ENCODE assay signal across 18 cellular contexts in the genomic region with DNA sequence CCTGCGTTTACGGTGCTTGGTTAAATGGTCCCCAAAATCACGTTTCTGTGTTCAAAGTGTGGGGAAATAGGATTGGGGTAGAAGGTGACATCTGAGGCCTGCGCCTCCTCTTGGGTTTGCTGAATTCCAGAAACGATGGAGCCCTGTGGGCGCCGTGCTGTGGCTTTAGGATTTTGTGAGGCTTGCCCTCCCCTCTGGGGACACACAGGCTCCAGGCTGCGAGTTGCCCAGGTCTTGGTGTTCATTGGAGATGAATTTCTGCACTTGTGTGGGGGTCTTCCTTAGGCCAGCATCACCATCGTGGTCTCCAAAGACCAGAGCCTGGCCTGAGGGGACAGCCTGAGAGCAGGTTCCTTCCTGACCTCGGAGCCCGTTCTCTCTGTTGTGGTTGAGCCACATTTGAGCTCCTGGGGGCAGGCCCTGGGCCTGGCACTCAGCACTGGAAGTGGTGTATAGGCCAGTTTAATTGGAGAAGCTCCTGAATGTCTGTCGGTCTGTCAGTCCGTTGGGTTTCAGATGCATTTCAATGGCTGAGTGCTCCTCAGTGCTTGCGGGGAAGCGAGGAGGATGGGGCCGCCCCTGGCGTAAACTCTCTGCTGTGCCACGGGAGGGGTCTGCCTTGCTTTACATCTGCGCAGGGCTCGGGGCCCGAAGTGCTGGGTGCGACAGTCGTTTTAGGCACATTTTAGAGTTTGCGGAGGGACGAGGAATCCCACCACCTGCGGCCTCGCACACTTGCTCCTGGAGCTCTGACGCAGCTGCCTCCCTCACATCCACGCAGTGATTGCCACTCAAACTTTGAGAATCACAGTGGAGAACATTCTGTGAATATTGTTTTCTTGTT.
A peak's percentile ranks its signal among the peaks of the same experiment; 100 is the strongest.
DNase-seq lines count a peak whose midpoint lies in the region; ATAC-seq, FAIRE-seq and TF ChIP-seq lines count a peak whose summit lies in the region.
"Had no signal": no experiment of that assay in that cellular context is flagged by ENCODE, and none has a peak within 500 bp of the region (broad histone marks: within the 10 kb centered on the region; RNA-seq: fewer than 3 reads in every experiment).

No MANE protein-coding gene starts in this region.

- H3K27ac ChIP-seq in SK-N-SH (ENCODE audit: low read depth in 2 of 2, low read length in 1 of 2) = no peak overlapping the region; a peak in 1 of 4 replicates
- H3K27ac ChIP-seq in H1 (ENCODE audit: low read depth, low read length) = no peak overlapping the region
- H3K27ac ChIP-seq: 22Rv1 had no signal

- H3F3A ChIP-seq in SK-N-SH (replicated peaks; ENCODE audit: insufficient read depth) = peaks cover 23% of the 10 kb centered on the region

- no peak overlapping the region for H4K5ac ChIP-seq in H1 (ENCODE audit: insufficient read length, low read depth, low read length)

- TF ChIP-seq CTCF in SK-N-SH (IDR thresholded peaks at IDR 0.05) = no peak
- no peak for TF ChIP-seq CTCF in H1 (IDR thresholded peaks at IDR 0.05; ENCODE audit: control extremely low read depth in 1 of 3, insufficient read depth in 1 of 3, low read depth in 1 of 3, low read length in 3 of 3)

- intact Hi-C loops in posterior vena cava (cut with DNase I) = no loop called here

- H3K18ac ChIP-seq in H1 (ENCODE audit: extremely low read depth, low read length) = no peak overlapping the region

- H2BK12ac ChIP-seq in H1 (ENCODE audit: low read depth, low read length) = no peak overlapping the region

- no peak for TF ChIP-seq POLR2A in H1 (IDR thresholded peaks at IDR 0.05; ENCODE audit: control extremely low read depth in 1 of 2, low read depth in 2 of 2, low read length in 2 of 2)

- POLR2A ChIA-PET in SK-N-SH (lab: Yijun Ruan, JAX) (no interaction called here), H1 (lab: Charles Lee; ENCODE audit: partially characterized antibody) (interaction anchor here (0.7 to 1.2 kb wide), 3 partner anchors 9 to 14 kb away, joined by 3 to 5 read pairs (median 4); no protein-coding TSS in a partner anchor)

- H2AFZ ChIP-seq in SK-N-SH (ENCODE audit: low read depth) = no peak overlapping the region
- H2AFZ ChIP-seq in H1 (ENCODE audit: low read length) = no peak overlapping the region

- H3K9ac ChIP-seq in SK-N-SH = no peak overlapping the region
- H3K9ac ChIP-seq in H1 (replicated peaks in 1 of 4; ENCODE audit: extremely low read depth in 1 of 4, low read depth in 3 of 4, low read length in 3 of 4) = no peak overlapping the region

- H2AK5ac ChIP-seq in H1 (ENCODE audit: low read depth, low read length) = no peak overlapping the region

- H3K27me3 ChIP-seq in SK-N-SH (ENCODE audit: insufficient read depth) (no peaks in the 10 kb centered on the region), H1 (replicated peaks in 1 of 4; ENCODE audit: control insufficient read depth in 3 of 4, extremely low read depth in 1 of 4, insufficient read depth in 3 of 4, low read length in 3 of 4) (no peaks in the 10 kb centered on the region)

- H3K4me1 ChIP-seq in SK-N-SH (ENCODE audit: control insufficient read depth in 1 of 2, insufficient read depth in 2 of 2, low read depth in 1 of 2, low read length in 1 of 2) = peaks cover 0 to 29% of the 10 kb centered on the region in 2 experiments; a peak in 2 of 4 replicates
- peaks cover 5 to 14% (median 10%) of the 10 kb centered on the region in 4 experiments for H3K4me1 ChIP-seq in H1 (replicated peaks in 1 of 4; ENCODE audit: control insufficient read depth in 3 of 4, insufficient read depth in 4 of 4, low read length in 3 of 4)

- H2BK15ac ChIP-seq in H1 (ENCODE audit: low read length) = no peak overlapping the region

- H3K36me3 ChIP-seq in SK-N-SH (replicated peaks in 1 of 2; ENCODE audit: control insufficient read depth in 1 of 2, insufficient read depth in 2 of 2, low read length in 1 of 2) = peaks cover 16 to 55% of the 10 kb centered on the region in 2 experiments
- H3K36me3 ChIP-seq in H1 (ENCODE audit: control insufficient read depth in 2 of 4, insufficient read depth in 4 of 4, low read length in 3 of 4) = peaks cover 0 to 31% (median 14%) of the 10 kb centered on the region in 4 experiments; a peak in 4 of 8 replicates

- no peak overlapping the region for H3K4me2 ChIP-seq in SK-N-SH
- no peak overlapping the region for H3K4me2 ChIP-seq in H1 (ENCODE audit: insufficient read depth in 1 of 2, low read depth in 2 of 2, low read length in 2 of 2)

- H3K79me2 ChIP-seq in SK-N-SH (ENCODE audit: insufficient read depth) (peaks cover 6% of the 10 kb centered on the region; the same call in 1 of the 2 replicates), H1 (ENCODE audit: control insufficient read depth in 1 of 2, insufficient read depth in 2 of 2, low read length in 2 of 2) (peaks cover 0 to 31% of the 10 kb centered on the region in 2 experiments; a peak in 2 of 4 replicates)

- 94% methylated on average over 27 of the region's 29 CpGs for WGBS in SK-N-SH (ENCODE audit: low lambda C conversion rate)
- 91% methylated on average over 29 of the region's 29 CpGs; no CpG with 5 or more reads in 1 of the 2 experiments for WGBS in H1 (ENCODE audit: extremely low coverage in 1 of 2, insufficient coverage in 1 of 2, insufficient read length in 1 of 2, insufficient replicate concordance in 2 of 2, low coverage in 1 of 2, low lambda C conversion rate in 2 of 2, missing lambda C conversion rate in 1 of 2), 2 experiments

- no peak for TF ChIP-seq EP300 in SK-N-SH (IDR thresholded peaks at IDR 0.05; ENCODE audit: borderline replicate concordance in 1 of 2, low read depth in 1 of 2, low read length in 1 of 2)
- no peak for TF ChIP-seq EP300 in H1 (IDR thresholded peaks at IDR 0.05; ENCODE audit: borderline replicate concordance in 1 of 2, low read depth in 2 of 2, low read length in 2 of 2)

- no peak overlapping the region for H4K8ac ChIP-seq in H1 (ENCODE audit: extremely low read depth, insufficient read depth, low read length)

- no peak for FAIRE-seq in H1 (lab: Jason Lieb, UNC)
- FAIRE-seq: HepG2, RCC 7860 had no signal

- no peaks in the 10 kb centered on the region for H3K23me2 ChIP-seq in H1 (ENCODE audit: low read depth, low read length)

- H3K4me3 ChIP-seq in SK-N-SH (ENCODE audit: low read depth in 2 of 2, low read length in 1 of 2) (no peak overlapping the region), H1 (ENCODE audit: extremely low read depth in 1 of 4, insufficient read depth in 2 of 4, low read depth in 3 of 4, low read length in 4 of 4) (no peak overlapping the region)

- H3K14ac ChIP-seq in H1 (ENCODE audit: insufficient read length) = no peak overlapping the region

- H4K20me1 ChIP-seq in SK-N-SH (ENCODE audit: insufficient read depth) (peaks cover 52% of the 10 kb centered on the region), H1 (replicated peaks in 1 of 2; ENCODE audit: control insufficient read depth in 1 of 2, insufficient read depth in 2 of 2, low read length in 2 of 2) (peaks cover 21 to 27% of the 10 kb centered on the region in 2 experiments)

- no peak overlapping the region for H4K91ac ChIP-seq in H1 (replicated peaks; ENCODE audit: insufficient read length, low read length)

- no peak overlapping the region for H2BK120ac ChIP-seq in H1 (replicated peaks; ENCODE audit: low read depth, low read length)

- H3K9me3 ChIP-seq in SK-N-SH (no peaks in the 10 kb centered on the region), H1 (ENCODE audit: insufficient read depth in 2 of 2, low read depth in 1 of 2, low read length in 1 of 2) (no peaks in the 10 kb centered on the region)

- H2BK5ac ChIP-seq in H1 (ENCODE audit: low read depth, low read length) = peak overlapping the region; percentile 66; the same call in 1 of the 2 replicates

- no peak for ATAC-seq in SK-N-SH treated with all-trans-retinoic acid at 6 μM for 48 hours
- ATAC-seq: HepG2 had no signal

- H3K4ac ChIP-seq in H1 (replicated peaks; ENCODE audit: insufficient read length, low read depth, low read length) = no peak overlapping the region

- H3K23ac ChIP-seq in H1 (ENCODE audit: insufficient read length) = no peak overlapping the region

- TF ChIP-seq RAD21 in SK-N-SH (IDR thresholded peaks at IDR 0.05; ENCODE audit: low read length) = no peak
- TF ChIP-seq RAD21 in H1 (IDR thresholded peaks at IDR 0.05 in 1 of 2, conservative IDR thresholded peaks at IDR 0.05 in 1 of 2; ENCODE audit: low read depth in 2 of 2, low read length in 2 of 2) = no peak

- CTCF ChIA-PET in SK-N-SH (lab: Yijun Ruan, JAX) (interaction anchor here (1.3 to 5.9 kb wide), 4 partner anchors 13 to 24 kb away, joined by 5 to 56 read pairs (median 16); no protein-coding TSS in a partner anchor), H1 (lab: Charles Lee; ENCODE audit: partially characterized antibody) (interaction anchor here (0.6 to 1.6 kb wide), 4 partner anchors 7 to 53 kb away, joined by 3 to 6 read pairs (median 4); no protein-coding TSS in a partner anchor)

- H3K79me1 ChIP-seq in H1 (ENCODE audit: low read depth, low read length) = peaks cover 11% of the 10 kb centered on the region; the same call in 1 of the 2 replicates

- DNase-seq in SK-N-SH (peak; percentile 22), MV-4-11 (lab: John Stamatoyannopoulos, UW) (peak; percentile 5), H1 (ENCODE audit: low read depth in 1 of 2, low spot score in 2 of 2) (no peak), posterior vena cava (ENCODE audit: low spot score) (peak; percentile 65), T-helper 1 cell (no peak), C1 segment of cervical spinal cord (lab: John Stamatoyannopoulos, UW) (no peak), NCI-H1417 (lab: John Stamatoyannopoulos, UW) (no peak)
- DNase-seq: CD4-positive, alpha-beta T cell; KG1; NCI-H1092 treated with DMSO at 0.1 percent for 48 hours; NCI-H1694; NCI-H2107; NCI-H2227 treated with DMSO at 0.1 percent for 48 hours; NCI-H524 treated with DMSO at 0.1 percent for 48 hours had no signal

- no peak overlapping the region for H2BK20ac ChIP-seq in H1 (ENCODE audit: low read length)

- H3K56ac ChIP-seq in H1 (replicated peaks; ENCODE audit: insufficient read length, low read depth, low read length) = no peak overlapping the region

- H3K9me2 ChIP-seq in SK-N-SH = no peaks in the 10 kb centered on the region

TF ChIP-seq in SK-N-SH treated with all-trans-retinoic acid at 6 μM for 48 hours, 23 proteins besides CTCF, POLR2A, EP300 and RAD21:
- TF ChIP-seq OSR1 (CRISPR knock-in tag; IDR thresholded peaks at IDR 0.05) (no peak), ARNTL (CRISPR knock-in tag; IDR thresholded peaks at IDR 0.05; ENCODE audit: borderline replicate concordance, low read depth) (no peak), RARB (CRISPR knock-in tag; IDR thresholded peaks at IDR 0.05) (no peak)

TF ChIP-seq in H1, 55 proteins besides CTCF, POLR2A, EP300 and RAD21 (continues in another document):
- no peak for TF ChIP-seq CTBP2 (IDR thresholded peaks at IDR 0.05; ENCODE audit: borderline replicate concordance, insufficient read depth, insufficient read length, low read length)
- TF ChIP-seq SIN3A (conservative IDR thresholded peaks at IDR 0.05 in 1 of 2, IDR thresholded peaks at IDR 0.05 in 1 of 2; ENCODE audit: low read depth in 1 of 2, low read length in 2 of 2) = no peak
- TF ChIP-seq JUN (IDR thresholded peaks at IDR 0.05; ENCODE audit: low read depth, low read length) = no peak
- no peak for TF ChIP-seq NRF1 (IDR thresholded peaks at IDR 0.05; ENCODE audit: low read depth, low read length)
- no peak for TF ChIP-seq MAFK (IDR thresholded peaks at IDR 0.05; ENCODE audit: low read depth, low read length)
- TF ChIP-seq HDAC6 (IDR thresholded peaks at IDR 0.05; ENCODE audit: low read depth, low read length) = no peak
- no peak for TF ChIP-seq CBX5 (IDR thresholded peaks at IDR 0.05; ENCODE audit: low read depth, low read length)
- no peak for TF ChIP-seq TBP (IDR thresholded peaks at IDR 0.05; ENCODE audit: low read depth, low read length)

Comparison
In these comparisons a context has a peak if more than half of its experiments do, and no peak if none do; other contexts are left out.
1. DNase-seq: peak in SK-N-SH (single experiment), MV-4-11 (single experiment) and posterior vena cava (single experiment); none in H1 (0 of 2), T-helper 1 cell (0 of 5), C1 segment of cervical spinal cord (0 of 14) and NCI-H1417 (0 of 3).